In genomic region chr1:7554343-7555270, GRCh38 we compare ENCODE assay signal across 2 cellular contexts.
TF ChIP-seq lines count a peak whose summit lies in the region.

No MANE protein-coding gene starts in this region.

TF ChIP-seq in GM12878, 131 proteins besides CTCF, POLR2A, EP300 and RAD21:
- TF ChIP-seq RBBP5 (conservative IDR thresholded peaks at IDR 0.05) = no peak
- 0 out of 2 replicates have a peak, but pooled peaks have one; percentile 40 for TF ChIP-seq MLLT1 (IDR thresholded peaks at IDR 0.05)
- TF ChIP-seq FOS (IDR thresholded peaks at IDR 0.05; ENCODE audit: borderline replicate concordance, extremely low read depth, insufficient read length) = no peak
TF ChIP-seq in GM12878: peak in this region for 1.

TF ChIP-seq in SK-N-SH, 30 proteins besides CTCF, POLR2A, EP300 and RAD21:
- TF ChIP-seq TCF12 (IDR thresholded peaks at IDR 0.05) (no peak), ZBTB33 (IDR thresholded peaks at IDR 0.05; ENCODE audit: borderline replicate concordance, low read depth) (no peak), FOSL2 (IDR thresholded peaks at IDR 0.05; ENCODE audit: borderline replicate concordance, low read depth) (no peak), SMC3 (IDR thresholded peaks at IDR 0.05; ENCODE audit: low read depth, low read length) (no peak), IRF3 (IDR thresholded peaks at IDR 0.05; ENCODE audit: low read depth, low read length) (no peak), PBX3 (IDR thresholded peaks at IDR 0.05) (no peak), FOXJ3 (CRISPR knock-in tag; IDR thresholded peaks at IDR 0.05) (no peak), CHD2 (IDR thresholded peaks at IDR 0.05; ENCODE audit: low read length, partially characterized antibody) (no peak), POLR2AphosphoS5 (IDR thresholded peaks at IDR 0.05; ENCODE audit: low read depth, low read length) (no peak), ELF1 (IDR thresholded peaks at IDR 0.05) (no peak), EZH2phosphoT487 (IDR thresholded peaks at IDR 0.05; ENCODE audit: borderline replicate concordance, low read depth) (no peak), FOXM1 (IDR thresholded peaks at IDR 0.05; ENCODE audit: low read depth) (no peak), GATA2 (CRISPR knock-in tag; IDR thresholded peaks at IDR 0.05) (no peak), TEAD4 (IDR thresholded peaks at IDR 0.05; ENCODE audit: borderline replicate concordance, insufficient read depth) (no peak), SIN3A (IDR thresholded peaks at IDR 0.05; ENCODE audit: borderline replicate concordance, low read depth, low read length) (no peak), TAF1 (IDR thresholded peaks at IDR 0.05; ENCODE audit: borderline replicate concordance, low read depth, low read length) (no peak), REST (IDR thresholded peaks at IDR 0.05; ENCODE audit: low read depth, low read length) (no peak), NRF1 (IDR thresholded peaks at IDR 0.05; ENCODE audit: low read depth, low read length) (no peak)
